ENCODE assay signal across 8 cellular contexts in genomic region chr9:4297151-4297794, GRCh38. TPM values are rescaled to one million over a fixed set of nuclear protein-coding genes. Genes with fewer than 3 reads are reported as not detected.
DNase-seq lines count a peak whose midpoint lies in the region; ATAC-seq and TF ChIP-seq lines count a peak whose summit lies in the region.

No MANE protein-coding gene starts in this region.

- H3K36me3 ChIP-seq in IMR-90 (ENCODE audit: control insufficient read depth, insufficient read depth, low read length) (no peaks in the 10 kb centered on the region), skeletal muscle tissue (ENCODE audit: control insufficient read depth in 3 of 3, insufficient read depth in 3 of 3, low read length in 3 of 3) (no peaks in the 10 kb centered on the region)

- peaks cover 8% of the 10 kb centered on the region for H3K9me1 ChIP-seq in IMR-90 (ENCODE audit: insufficient read depth, low read length)

- H3K9me3 Mint-ChIP-seq in T-helper 1 cell treated with Interleukin-12 subunit alpha and Interleukin-12 subunit beta and Interleukin-4 antibody, amounts not matched to agents 30 μg/mL and 1 μg/mL, for 36 hours: no peaks in the 10 kb centered on the region
- H3K9me3 Mint-ChIP-seq in central memory CD8-positive, alpha-beta T cell: no peaks in the 10 kb centered on the region

- peaks cover 67% of the 10 kb centered on the region for H3K27me3 Mint-ChIP-seq in T-helper 1 cell treated with Interleukin-12 subunit alpha and Interleukin-12 subunit beta and Interleukin-4 antibody, amounts not matched to agents 30 μg/mL and 1 μg/mL, for 36 hours (ENCODE audit: low read depth)
- H3K27me3 Mint-ChIP-seq in central memory CD8-positive, alpha-beta T cell: peaks cover 88% of the 10 kb centered on the region

- H3K4ac ChIP-seq in IMR-90 (ENCODE audit: low read depth, low read length): peak overlapping the region; percentile 99

- peak overlapping the region; percentile 89 for H2AK9ac ChIP-seq in IMR-90 (replicated peaks; ENCODE audit: low read depth, low read length, poor library complexity)

- no peaks in the 10 kb centered on the region for H3K27me3 ChIP-seq in IMR-90 (ENCODE audit: control insufficient read depth, insufficient read depth, low read length)
- H3K27me3 ChIP-seq in skeletal muscle tissue (ENCODE audit: control insufficient read depth in 3 of 3, insufficient read depth in 3 of 3, low read length in 3 of 3): peaks cover 0 to 2% (median 0%) of the 10 kb centered on the region in 3 donors

- H3K79me1 ChIP-seq in IMR-90 (ENCODE audit: low read depth in 1 of 2, low read length in 2 of 2): peaks cover 10 to 55% of the 10 kb centered on the region in 2 experiments

- H2AFZ ChIP-seq in IMR-90 (replicated peaks; ENCODE audit: low read length, poor library complexity): peak overlapping the region; percentile 95

- H2BK15ac ChIP-seq in IMR-90 (ENCODE audit: low read depth, low read length): peak overlapping the region; percentile 99; the same call in 2 of the 3 replicates

- H2BK120ac ChIP-seq in IMR-90 (ENCODE audit: low read depth, low read length): peak overlapping the region; percentile 73

- peak overlapping the region; percentile 98 for H3K14ac ChIP-seq in IMR-90 (replicated peaks; ENCODE audit: low read depth, low read length)

- H4K91ac ChIP-seq in IMR-90 (ENCODE audit: insufficient read depth, low read depth, low read length): peak overlapping the region; percentile 95

- peak overlapping the region; percentile 98 for H3K4me3 Mint-ChIP-seq in T-helper 1 cell treated with Interleukin-12 subunit alpha and Interleukin-12 subunit beta and Interleukin-4 antibody, amounts not matched to agents 30 μg/mL and 1 μg/mL, for 36 hours
- peak overlapping the region; percentile 97 for H3K4me3 Mint-ChIP-seq in central memory CD8-positive, alpha-beta T cell

- in situ Hi-C loops in IMR-90 (cut with MboI; ENCODE audit: low sequenced_read_pairs): no loop called here

- no peaks in the 10 kb centered on the region; the same call in none of the 2 replicates for H4K20me1 ChIP-seq in IMR-90 (ENCODE audit: insufficient read depth, low read length)

- H3K27ac ChIP-seq in IMR-90 (ENCODE audit: insufficient read depth, low read length) (peak overlapping the region; percentile 99), skeletal muscle tissue (ENCODE audit: low read depth, low read length) (peak overlapping the region; percentile 94)

- peak overlapping the region; percentile 88 to 94 for H4K8ac ChIP-seq in IMR-90 (ENCODE audit: low read depth in 2 of 2, low read length in 2 of 2)

- H3K23ac ChIP-seq in IMR-90 (ENCODE audit: low read depth, low read length): peak overlapping the region; percentile 60

- peaks cover 18% of the 10 kb centered on the region for H3K4me1 Mint-ChIP-seq in T-helper 1 cell treated with Interleukin-12 subunit alpha and Interleukin-12 subunit beta and Interleukin-4 antibody, amounts not matched to agents 30 μg/mL and 1 μg/mL, for 36 hours (ENCODE audit: low read depth)
- H3K4me1 Mint-ChIP-seq in central memory CD8-positive, alpha-beta T cell: peaks cover 19% of the 10 kb centered on the region

- peak overlapping the region; percentile 90 for H3K27ac Mint-ChIP-seq in T-helper 1 cell treated with Interleukin-12 subunit alpha and Interleukin-12 subunit beta and Interleukin-4 antibody, amounts not matched to agents 30 μg/mL and 1 μg/mL, for 36 hours
- peak overlapping the region; percentile 36 for H3K27ac Mint-ChIP-seq in central memory CD8-positive, alpha-beta T cell (ENCODE audit: low read depth)

- ATAC-seq in GM19467 (IDR thresholded peaks at IDR 0.05; ENCODE audit: unreplicated experiment): peak; percentile 16
- peak; percentile 22 for ATAC-seq in IMR-90 (ENCODE audit: low read depth)
- ATAC-seq in central memory CD8-positive, alpha-beta T cell (replicated peaks; ENCODE audit: extremely low read depth, poor library complexity, severe bottlenecking): peak; percentile 30

- intact Hi-C loops in IMR-90 (cut with micrococcal nuclease): loop anchor here (1.0 to 5.0 kb wide), 6 partner anchors 70 to 565 kb away; no protein-coding TSS in a partner anchor

- peak overlapping the region; percentile 89 for H2BK20ac ChIP-seq in IMR-90 (ENCODE audit: low read depth, low read length)

- dilution Hi-C loops in IMR-90 (cut with HindIII; ENCODE audit: low sequenced_read_pairs, unreplicated experiment): no loop called here

- no TSS peak for BruUV-seq in IMR-90 (replicated peaks; lab: Mats Ljungman, UMichigan)

- H2BK5ac ChIP-seq in IMR-90 (ENCODE audit: low read depth, low read length, poor library complexity, severe bottlenecking): peak overlapping the region; percentile 97

- H3K9ac ChIP-seq in IMR-90 (ENCODE audit: low read depth, low read length): peak overlapping the region; percentile 96
- H3K9ac ChIP-seq in skeletal muscle tissue (ENCODE audit: low read depth in 1 of 3, low read length in 3 of 3): peak overlapping the region; percentile 84 to 92 (median 86)

- H2AK5ac ChIP-seq in IMR-90 (ENCODE audit: low read depth, low read length): peak overlapping the region; percentile 87

- H3K4me2 ChIP-seq in IMR-90 (ENCODE audit: low read depth, low read length): peak overlapping the region; percentile 91

- TF ChIP-seq RAD21 in IMR-90 (IDR thresholded peaks at IDR 0.05; ENCODE audit: low read length): peak; percentile 37; the same call in 1 of the 2 replicates

- peak overlapping the region; percentile 62 for H3K56ac ChIP-seq in IMR-90 (ENCODE audit: extremely low read depth, insufficient read depth, low read length)

- TF ChIP-seq CTCF in IMR-90 (conservative IDR thresholded peaks at IDR 0.05; ENCODE audit: low read depth, low read length): peak; percentile 55

- H3K36me3 Mint-ChIP-seq in T-helper 1 cell treated with Interleukin-12 subunit alpha and Interleukin-12 subunit beta and Interleukin-4 antibody, amounts not matched to agents 30 μg/mL and 1 μg/mL, for 36 hours (ENCODE audit: low read depth): peaks cover 2% of the 10 kb centered on the region
- H3K36me3 Mint-ChIP-seq in central memory CD8-positive, alpha-beta T cell (ENCODE audit: insufficient read depth): peaks cover 2% of the 10 kb centered on the region

- H3K4me1 ChIP-seq in IMR-90 (ENCODE audit: control insufficient read depth, insufficient read depth, low read length) (peaks cover 15% of the 10 kb centered on the region), skeletal muscle tissue (ENCODE audit: control insufficient read depth in 3 of 3, insufficient read depth in 3 of 3, low read length in 3 of 3) (peaks cover 3 to 32% (median 12%) of the 10 kb centered on the region in 3 donors)

- POLR2A ChIA-PET in IMR-90 (lab: Charles Lee; ENCODE audit: unreplicated experiment): no interaction called here

- no peaks in the 10 kb centered on the region for H3K9me3 ChIP-seq in IMR-90 (ENCODE audit: control insufficient read depth, insufficient read depth, low read length)
- H3K9me3 ChIP-seq in skeletal muscle tissue (ENCODE audit: control insufficient read depth in 3 of 3, low read length in 3 of 3): no peaks in the 10 kb centered on the region

- no CpG with 5 or more reads among the region's 20 CpGs for WGBS in IMR-90 (ENCODE audit: extremely low coverage in 2 of 2, insufficient read length in 1 of 2), 2 experiments

- no peak; the same call in 1 of the 2 replicates for TF ChIP-seq POLR2A in IMR-90 (IDR thresholded peaks at IDR 0.05; ENCODE audit: low read depth, low read length)

- H3K4me3 ChIP-seq in IMR-90 (ENCODE audit: insufficient read depth, low read depth, low read length) (peak overlapping the region; percentile 74), skeletal muscle tissue (ENCODE audit: low read length in 3 of 3) (peak overlapping the region; percentile 83 to 92 (median 91))

- H3K18ac ChIP-seq in IMR-90 (ENCODE audit: low read depth, low read length): peak overlapping the region; percentile 94

- H4K5ac ChIP-seq in IMR-90 (ENCODE audit: low read depth, low read length): peak overlapping the region; percentile 96

- CTCF ChIA-PET in IMR-90 (lab: Yijun Ruan, JAX): interaction anchor here (0.6 to 2.0 kb wide), 8 partner anchors 21 to 1096 kb away, joined by 3 to 7 read pairs (median 4); no protein-coding TSS in a partner anchor

- peak; percentile 86 for DNase-seq in DMS 273 (lab: John Stamatoyannopoulos, UW; ENCODE audit: unreplicated experiment)
- peak; percentile 87 for DNase-seq in IMR-90
- DNase-seq in central memory CD8-positive, alpha-beta T cell (ENCODE audit: low spot score in 2 of 2): peak in 1 of 2 donors; percentile 15
- DNase-seq in iris pigment epithelial cell (ENCODE audit: low read depth): peak; percentile 95
- no peak for DNase-seq in OCI-M2 (lab: John Stamatoyannopoulos, UW; ENCODE audit: unreplicated experiment)

TF ChIP-seq in IMR-90, 13 proteins besides CTCF, POLR2A, EP300 and RAD21 (continues in another document):
- TF ChIP-seq MAFK (IDR thresholded peaks at IDR 0.05; ENCODE audit: low read depth, low read length) (peak; percentile 64), MXI1 (IDR thresholded peaks at IDR 0.05; ENCODE audit: borderline replicate concordance, low read depth, low read length) (no peak), RFX5 (IDR thresholded peaks at IDR 0.05; ENCODE audit: low read depth, low read length) (no peak), CHD1 (IDR thresholded peaks at IDR 0.05; ENCODE audit: low read depth, low read length) (no peak), SMC3 (IDR thresholded peaks at IDR 0.05; ENCODE audit: low read depth, low read length) (peak; percentile 34; the same call in 1 of the 2 replicates), NFE2L2 (IDR thresholded peaks at IDR 0.05; ENCODE audit: low read depth, low read length) (peak; percentile 81), USF2 (IDR thresholded peaks at IDR 0.05; ENCODE audit: low read depth, low read length) (no peak), MAZ (IDR thresholded peaks at IDR 0.05; ENCODE audit: borderline replicate concordance, low read depth, low read length) (peak; percentile 59; the same call in 1 of the 2 replicates), CEBPB (IDR thresholded peaks at IDR 0.05; ENCODE audit: low read depth, low read length) (no peak), BHLHE40 (IDR thresholded peaks at IDR 0.05; ENCODE audit: low read depth, low read length) (no peak)

RNA-seq across cellular contexts. Expression of gene GLIS3, which starts 2.6 kb away (rescaled TPM):
- total RNA-seq in IMR-90 (2012; rRNA removed): 22.5 and 22.8 TPM in 2 replicates
- 5.7 TPM in 2 replicates for polyA plus RNA-seq in IMR-90 (2012; rRNA removed)
- 3.0 and 3.7 TPM in 2 replicates for polyA plus RNA-seq in IMR-90 (2012; cell fraction: cytosol; rRNA removed)
- polyA plus RNA-seq in IMR-90 (2012; cell fraction: nucleus; rRNA removed; ENCODE audit: low replicate concordance): 5.5 and 9.3 TPM in 2 replicates
- 2.6 TPM for total RNA-seq in skeletal muscle tissue
